16 cellular contexts compared by ENCODE assay signal in genomic region chr6:44298864-44299263, GRCh38. TPM values are rescaled to one million over a fixed set of nuclear protein-coding genes. Genes with fewer than 3 reads are reported as not detected.
DNase-seq lines count a peak whose midpoint lies in the region; ATAC-seq and TF ChIP-seq lines count a peak whose summit lies in the region.
"Had no signal": no experiment of that assay in that cellular context is flagged by ENCODE, and none has a peak within 500 bp of the region (broad histone marks: within the 10 kb centered on the region; RNA-seq: fewer than 3 reads in every experiment).

No MANE protein-coding gene starts in this region.

- no peak overlapping the region for H3K4me3 ChIP-seq in HCT116 (replicated peaks in 1 of 2; ENCODE audit: low read depth in 1 of 2, low read length in 2 of 2)
- no peak overlapping the region for H3K4me3 ChIP-seq in neural progenitor cell
- no peak overlapping the region for H3K4me3 ChIP-seq in hepatocyte
- H3K4me3 ChIP-seq: BLaER1 treated with 17β-estradiol and CSF1 and Interleukin-3, amounts not matched to agents 10 nM and 100 nM had no signal

- H3K4me3 Mint-ChIP-seq in brain = peak overlapping the region in 3 of 5 experiments; percentile 26 to 79 (median 32)
- peak overlapping the region; percentile 67 for H3K4me3 Mint-ChIP-seq in neural progenitor cell

- CTCF ChIA-PET in HCT116 (lab: Charles Lee) = no interaction called here

- H3K4me2 ChIP-seq in HCT116 (ENCODE audit: low read length) = no peak overlapping the region
- H3K4me2 ChIP-seq in neural progenitor cell = no peak overlapping the region
- H3K4me2 ChIP-seq in hepatocyte = no peak overlapping the region
- H3K4me2 ChIP-seq: BLaER1 treated with 17β-estradiol and CSF1 and Interleukin-3, amounts not matched to agents 10 nM and 100 nM had no signal

- H3K9me2 ChIP-seq in HCT116 (ENCODE audit: insufficient read depth) (no peaks in the 10 kb centered on the region), hepatocyte (replicated peaks; ENCODE audit: insufficient read depth) (no peaks in the 10 kb centered on the region)

- H3K4me1 Mint-ChIP-seq in brain (peaks cover 20% of the 10 kb centered on the region), neural progenitor cell (peaks cover 18% of the 10 kb centered on the region)

- H3K36me3 Mint-ChIP-seq in brain (peaks cover 33% of the 10 kb centered on the region), neural progenitor cell (peaks cover 19% of the 10 kb centered on the region)

- H3F3A ChIP-seq in neural progenitor cell (ENCODE audit: low read depth) = peaks cover 16% of the 10 kb centered on the region

- RAD21 ChIA-PET in HCT116 (lab: Charles Lee; ENCODE audit: low non-redundant PET in 1 of 2, low total read pairs in 2 of 2, uncharacterized antibody in 2 of 2, unreplicated experiment in 2 of 2) = no interaction called here

- WGBS in hepatocyte (ENCODE audit: low lambda C conversion rate, missing lambda C conversion rate) = 91% methylated on average over 3 of the region's 3 CpGs

- H3K36me3 ChIP-seq in HCT116 (ENCODE audit: control insufficient read depth in 1 of 2, insufficient read depth in 2 of 2, low read length in 2 of 2) = peaks cover 12 to 29% of the 10 kb centered on the region in 2 experiments
- H3K36me3 ChIP-seq in neural progenitor cell = no peaks in the 10 kb centered on the region
- H3K36me3 ChIP-seq in hepatocyte (replicated peaks; ENCODE audit: insufficient read depth, low read depth) = no peaks in the 10 kb centered on the region

- H3K9me3 Mint-ChIP-seq in brain (no peaks in the 10 kb centered on the region), neural progenitor cell (peaks cover 2% of the 10 kb centered on the region)

- no peak for TF ChIP-seq POLR2A in HCT116 (IDR thresholded peaks at IDR 0.05; ENCODE audit: borderline replicate concordance, extremely low read depth, insufficient read depth, insufficient read length)

- H3K4me1 ChIP-seq in HCT116 (ENCODE audit: control insufficient read depth in 1 of 2, insufficient read depth in 2 of 2, low read length in 2 of 2) (peaks cover 4 to 9% of the 10 kb centered on the region in 2 experiments; a peak in 3 of 4 replicates), neural progenitor cell (peaks cover 2% of the 10 kb centered on the region), hepatocyte (ENCODE audit: insufficient read depth) (peaks cover 3% of the 10 kb centered on the region)

- H3K27me3 Mint-ChIP-seq in brain (peaks cover 32% of the 10 kb centered on the region), neural progenitor cell (ENCODE audit: insufficient read depth, low read depth) (peaks cover 15% of the 10 kb centered on the region)

- no peak overlapping the region for H3K27ac ChIP-seq in HCT116 (ENCODE audit: low read depth, low read length)
- no peak overlapping the region for H3K27ac ChIP-seq in neural progenitor cell
- H3K27ac ChIP-seq in hepatocyte = no peak overlapping the region
- H3K27ac ChIP-seq: 22Rv1; BLaER1 treated with 17β-estradiol and CSF1 and Interleukin-3, amounts not matched to agents 10 nM and 100 nM; Peyer's patch had no signal

- H3K27me3 ChIP-seq in HCT116 (ENCODE audit: insufficient read depth, low read length) (no peaks in the 10 kb centered on the region), neural progenitor cell (peaks cover 43% of the 10 kb centered on the region), hepatocyte (peaks cover 49% of the 10 kb centered on the region)

- TF ChIP-seq RAD21 in HCT116 (IDR thresholded peaks at IDR 0.05; ENCODE audit: low read depth) = no peak

- no peak overlapping the region for H3K9ac ChIP-seq in HCT116 (ENCODE audit: low read length)
- no peak overlapping the region for H3K9ac ChIP-seq in neural progenitor cell
- H3K9ac ChIP-seq: BLaER1 treated with 17β-estradiol and CSF1 and Interleukin-3, amounts not matched to agents 10 nM and 100 nM had no signal

- H3K79me2 ChIP-seq in HCT116 (ENCODE audit: insufficient read depth, low read length) = no peaks in the 10 kb centered on the region
- no peaks in the 10 kb centered on the region for H3K79me2 ChIP-seq in neural progenitor cell (ENCODE audit: low read depth)
- H3K79me2 ChIP-seq in hepatocyte = no peaks in the 10 kb centered on the region

- no peaks in the 10 kb centered on the region for H4K20me1 ChIP-seq in HCT116 (ENCODE audit: insufficient read depth)
- peaks cover 13% of the 10 kb centered on the region for H4K20me1 ChIP-seq in neural progenitor cell (ENCODE audit: low read depth)
- H4K20me1 ChIP-seq in hepatocyte (ENCODE audit: insufficient read depth, poor library complexity, severe bottlenecking) = no peaks in the 10 kb centered on the region

- TSS peak; percentile 28 for BruUV-seq in HCT116 (replicated peaks; lab: Mats Ljungman, UMichigan)

- H2AFZ ChIP-seq in HCT116 (ENCODE audit: low read depth, low read length, poor library complexity, severe bottlenecking) (no peak overlapping the region), neural progenitor cell (replicated peaks) (no peak overlapping the region), hepatocyte (no peak overlapping the region)

- TF ChIP-seq CTCF in HCT116 (IDR thresholded peaks at IDR 0.05 in 2 of 3, conservative IDR thresholded peaks at IDR 0.05 in 1 of 3; ENCODE audit: borderline replicate concordance in 1 of 3, insufficient read depth in 1 of 3, low read depth in 2 of 3, low read length in 2 of 3) (no peak), brain (conservative IDR thresholded peaks at IDR 0.05) (no peak), neural progenitor cell (IDR thresholded peaks at IDR 0.05) (no peak), hepatocyte (IDR thresholded peaks at IDR 0.05; ENCODE audit: poor library complexity) (no peak)

- intact Hi-C loops in HCT116 (cut with micrococcal nuclease) (no loop called here), sciatic nerve (cut with DNase I) (no loop called here)

- POLR2A ChIA-PET in HCT116 (lab: Charles Lee) = no interaction called here

- H3K9me3 ChIP-seq in HCT116 (ENCODE audit: control insufficient read depth in 1 of 2, insufficient read depth in 1 of 2, low read depth in 1 of 2, low read length in 2 of 2) (no peaks in the 10 kb centered on the region), neural progenitor cell (ENCODE audit: low read depth) (no peaks in the 10 kb centered on the region), hepatocyte (ENCODE audit: low read depth) (no peaks in the 10 kb centered on the region)
- H3K9me3 ChIP-seq: BLaER1 treated with 17β-estradiol and CSF1 and Interleukin-3, amounts not matched to agents 10 nM and 100 nM; Peyer's patch had no signal

- peak; percentile 29 for DNase-seq in DMS53 (lab: John Stamatoyannopoulos, UW)
- no peak for DNase-seq in DMS53 treated with DMSO at 0.1 percent for 48 hours (lab: John Stamatoyannopoulos, UW; ENCODE audit: unreplicated experiment)
- no peak for DNase-seq in HCT116 (ENCODE audit: low read depth, low spot score)
- DNase-seq in neural progenitor cell (ENCODE audit: low spot score) = no peak
- DNase-seq in hepatocyte (ENCODE audit: low spot score) = no peak
- DNase-seq in sciatic nerve (ENCODE audit: low spot score) = no peak
- no peak for DNase-seq in NCI-H226
- DNase-seq: COR-L47, DMS153, NCI-H1048, NCI-H2107, Peyer's patch, Right ventricle myocardium superior had no signal

- ATAC-seq in HCT116 = no peak
- no peak for ATAC-seq in sciatic nerve

- H3K27ac Mint-ChIP-seq in brain (peak overlapping the region in 3 of 5 experiments; percentile 16 to 79 (median 37)), neural progenitor cell (no peak overlapping the region)

RNA-seq across cellular contexts. Expression of gene AARS2, which starts 14.3 kb away (rescaled TPM):
- total RNA-seq in HCT116 (2021; ENCODE audit: unreplicated experiment) = 14.9 TPM
- polyA plus RNA-seq in HCT116 (2012) = 6.6 and 7.0 TPM in 2 replicates
- polyA plus RNA-seq in brain (ENCODE audit: insufficient read depth, low read depth, low replicate concordance) = 16.9 TPM
- 16.1 and 29.3 TPM in 2 replicates for total RNA-seq in neural progenitor cell (ENCODE audit: low replicate concordance)
- 8.8 and 12.6 TPM in 2 replicates for total RNA-seq in hepatocyte
- polyA plus RNA-seq in hepatocyte = 11.9 and 17.6 TPM in 2 replicates
- 13.3 TPM for total RNA-seq in sciatic nerve

RNA-seq across cellular contexts. Expression of gene TMEM151B, which starts 28.6 kb away (rescaled TPM):
- not detected for total RNA-seq in HCT116 (2021; ENCODE audit: unreplicated experiment)
- polyA plus RNA-seq in HCT116 (2012) = 0.34 and 0.35 TPM in 2 replicates
- 45.5 TPM for polyA plus RNA-seq in brain (ENCODE audit: insufficient read depth, low read depth, low replicate concordance)
- total RNA-seq in neural progenitor cell (ENCODE audit: low replicate concordance) = 0.13 and 1.4 TPM in 2 replicates
- total RNA-seq in hepatocyte = 0.30 and 0.44 TPM in 2 replicates
- polyA plus RNA-seq in hepatocyte = 0.30 and 1.0 TPM in 2 replicates
- total RNA-seq in sciatic nerve = not detected
- total RNA-seq: Right ventricle myocardium superior had no signal

RNA-seq across cellular contexts. Expression of gene NFKBIE, which starts 33.5 kb away (rescaled TPM):
- total RNA-seq in HCT116 (2021; ENCODE audit: unreplicated experiment) (7.6 TPM), neural progenitor cell (ENCODE audit: low replicate concordance) (5.1 and 15.5 TPM in 2 replicates), hepatocyte (13.2 and 16.7 TPM in 2 replicates), sciatic nerve (9.1 TPM)
- 6.2 and 8.2 TPM in 2 replicates for polyA plus RNA-seq in HCT116 (2012)
- polyA plus RNA-seq in brain (ENCODE audit: insufficient read depth, low read depth, low replicate concordance) (10.8 TPM), hepatocyte (9.6 and 14.0 TPM in 2 replicates)

RNA-seq across cellular contexts. Expression of gene SLC35B2, which starts 41.5 kb away (rescaled TPM):
- total RNA-seq in HCT116 (2021; ENCODE audit: unreplicated experiment) = 50.5 TPM
- polyA plus RNA-seq in HCT116 (2012) = 35.2 and 47.5 TPM in 2 replicates
- polyA plus RNA-seq in brain (ENCODE audit: insufficient read depth, low read depth, low replicate concordance) = 68.7 TPM
- 33.9 and 47.0 TPM in 2 replicates for total RNA-seq in neural progenitor cell (ENCODE audit: low replicate concordance)
- 73.0 and 74.1 TPM in 2 replicates for total RNA-seq in hepatocyte
- polyA plus RNA-seq in hepatocyte = 92.9 and 104 TPM in 2 replicates
- total RNA-seq in sciatic nerve = 26.8 TPM

RNA-seq across cellular contexts. Expression of gene SPATS1, which starts 43.6 kb away (rescaled TPM):
- total RNA-seq in HCT116 (2021; ENCODE audit: unreplicated experiment) = not detected
- not detected in 2 replicates for polyA plus RNA-seq in HCT116 (2012)
- polyA plus RNA-seq in brain (ENCODE audit: insufficient read depth, low read depth, low replicate concordance) = not detected
- 0.25 TPM in 1 of 2 replicates, not detected in the other for total RNA-seq in neural progenitor cell (ENCODE audit: low replicate concordance)
- not detected in 2 replicates for total RNA-seq in hepatocyte
- polyA plus RNA-seq in hepatocyte = not detected in 2 replicates
- total RNA-seq in sciatic nerve = not detected
- total RNA-seq: Peyer's patch, Right ventricle myocardium superior had no signal
